In genomic region chr16:85821441-85821901, GRCh38 we compare ENCODE assay signal across 8 cellular contexts. TPM values are rescaled to one million over a fixed set of nuclear protein-coding genes. Genes with fewer than 3 reads are reported as not detected.
A peak's percentile ranks its signal among the peaks of the same experiment; 100 is the strongest.
DNase-seq lines count a peak whose midpoint lies in the region; ATAC-seq, FAIRE-seq and TF ChIP-seq lines count a peak whose summit lies in the region.

No MANE protein-coding gene starts in this region.

- H3K4me1 ChIP-seq in mammary epithelial cell (ENCODE audit: insufficient read depth, low read length): no peaks in the 10 kb centered on the region
- no peaks in the 10 kb centered on the region for H3K4me1 ChIP-seq in kidney (ENCODE audit: control insufficient read depth in 1 of 2, insufficient read depth in 1 of 2, low read depth in 1 of 2, low read length in 2 of 2)

- no peak overlapping the region for H2AFZ ChIP-seq in mammary epithelial cell (ENCODE audit: low read depth, low read length)

- no peaks in the 10 kb centered on the region for H4K20me1 ChIP-seq in mammary epithelial cell (ENCODE audit: insufficient read depth, low read length)

- H3K36me3 ChIP-seq in mammary epithelial cell (ENCODE audit: insufficient read depth, low read length) (no peaks in the 10 kb centered on the region), kidney (ENCODE audit: control insufficient read depth in 1 of 2, insufficient read depth in 2 of 2, low read length in 2 of 2) (no peaks in the 10 kb centered on the region)

- H3K27ac ChIP-seq in mammary epithelial cell (ENCODE audit: insufficient read depth, low read depth, low read length) (no peak overlapping the region), kidney (ENCODE audit: low read depth in 2 of 2, low read length in 2 of 2) (no peak overlapping the region)

- DNase-seq in GM12892 (ENCODE audit: insufficient read length): peak; percentile 90
- peak; percentile 68 for DNase-seq in NCI-H2227 treated with DMSO at 0.1 percent for 48 hours (lab: John Stamatoyannopoulos, UW)
- peak; percentile 49 to 75 (median 60) for DNase-seq in activated CD4-positive, CD25-positive, alpha-beta regulatory T cell (lab: John Stamatoyannopoulos, UW)
- DNase-seq in mammary epithelial cell: peak; percentile 49
- peak; percentile 91 for DNase-seq in kidney
- peak; percentile 50 to 81 for DNase-seq in stimulated activated CD4-positive, alpha-beta T cell treated with anti-CD3 and anti-CD28 coated beads, Interleukin-1b, Interleukin-23, amount 100 ng/mL, for 1 hour (ENCODE audit: low read depth in 2 of 2)
- no peak for DNase-seq in NCI-H187 treated with DMSO at 0.1 percent for 48 hours (lab: John Stamatoyannopoulos, UW)

- H3K9ac ChIP-seq in mammary epithelial cell (ENCODE audit: insufficient read depth, low read length) (no peak overlapping the region), kidney (ENCODE audit: low read length in 2 of 2) (no peak overlapping the region)

- 11% methylated on average over 8 of the region's 20 CpGs for WGBS in mammary epithelial cell (ENCODE audit: low coverage, missing lambda C conversion rate)

- peak; percentile 80 for ATAC-seq in HG03097 (IDR thresholded peaks at IDR 0.05; ENCODE audit: low FRiP score, unreplicated experiment)

- dilution Hi-C loops in mammary epithelial cell (cut with HindIII; ENCODE audit: low sequenced_read_pairs): no loop called here

- intact Hi-C loops in mammary epithelial cell (cut with micrococcal nuclease) (loop anchor here (1.0 kb wide), 4 partner anchors 73 to 699 kb away; no protein-coding TSS in a partner anchor), kidney (cut with DNase I) (loop anchor here (5.0 to 10.0 kb wide), 2 partner anchors 166 to 193 kb away; no protein-coding TSS in a partner anchor)

- TF ChIP-seq POLR2A in GM12892 (IDR thresholded peaks at IDR 0.05; ENCODE audit: low read depth, low read length): no peak

- no peak overlapping the region for H3K4me2 ChIP-seq in mammary epithelial cell (ENCODE audit: insufficient read depth, low read depth, low read length)

- BruUV-seq in mammary epithelial cell (replicated peaks; lab: Mats Ljungman, UMichigan): no TSS peak

- H3K79me2 ChIP-seq in mammary epithelial cell (ENCODE audit: insufficient read depth, low read length): no peaks in the 10 kb centered on the region

- TF ChIP-seq CTCF in mammary epithelial cell (conservative IDR thresholded peaks at IDR 0.05 in 1 of 2, IDR thresholded peaks at IDR 0.05 in 1 of 2; ENCODE audit: extremely low read depth in 1 of 2, insufficient read depth in 1 of 2, low read depth in 1 of 2, low read length in 2 of 2) (peak; percentile 68 to 95), kidney (IDR thresholded peaks at IDR 0.05; ENCODE audit: borderline replicate concordance, extremely low read depth, insufficient read depth) (peak; percentile 92)

- H3K9me3 ChIP-seq in mammary epithelial cell (replicated peaks; ENCODE audit: insufficient read depth, low read length) (no peaks in the 10 kb centered on the region), kidney (ENCODE audit: control insufficient read depth in 1 of 2, low read length in 2 of 2) (no peaks in the 10 kb centered on the region)

- CTCF ChIA-PET in mammary epithelial cell (lab: Charles Lee; ENCODE audit: low non-redundant PET): interaction anchor here (0.6 to 1.5 kb wide), 3 partner anchors 165 to 1604 kb away, joined by 6 to 19 read pairs (median 9); no protein-coding TSS in a partner anchor

- H3K27me3 ChIP-seq in mammary epithelial cell (ENCODE audit: insufficient read depth, low read length): peaks cover 1% of the 10 kb centered on the region

- H3K4me3 ChIP-seq in mammary epithelial cell (replicated peaks in 1 of 3; ENCODE audit: insufficient read depth in 1 of 3, low read depth in 2 of 3, low read length in 3 of 3) (no peak overlapping the region), kidney (ENCODE audit: low read length in 2 of 2) (no peak overlapping the region)

- in situ Hi-C loops in mammary epithelial cell (cut with MboI; ENCODE audit: low sequenced_read_pairs in 2 of 2): loop anchor here (5.0 to 10.0 kb wide), 2 partner anchors 196 to 693 kb away; partner anchors contain the start of gene FOXF1 (in 2 of the 2)

- FAIRE-seq in GM12892 (lab: Jason Lieb, UNC): peak; percentile 85
- FAIRE-seq in kidney (lab: Jason Lieb, UNC): no peak

RNA-seq across cellular contexts. Expression of gene COX4I1, which starts 22.0 kb away (rescaled TPM):
- 895 TPM for polyA plus RNA-seq in GM12892 (2012; ENCODE audit: missing spikeins)
- total RNA-seq in mammary epithelial cell: 100 to 1,000 TPM; 229 to 458 TPM
- polyA plus RNA-seq in mammary epithelial cell: 747 TPM
- 445 TPM for polyA minus RNA-seq in mammary epithelial cell
- total RNA-seq in kidney: 439 TPM
- 1,996 TPM for polyA plus RNA-seq in kidney (ENCODE audit: insufficient read depth, low read depth, low replicate concordance)

RNA-seq across cellular contexts. Expression of gene EMC8, which starts 22.1 kb away (rescaled TPM):
- polyA plus RNA-seq in GM12892 (2012; ENCODE audit: missing spikeins): 14.5 TPM
- total RNA-seq in mammary epithelial cell (10 to 100 TPM; 28.3 to 48.3 TPM), kidney (20.9 TPM)
- polyA plus RNA-seq in mammary epithelial cell (45.4 TPM), kidney (ENCODE audit: insufficient read depth, low read depth, low replicate concordance) (24.7 TPM)
- 69.7 TPM for polyA minus RNA-seq in mammary epithelial cell
